Comparison of ENCODE assay signal across 8 cellular contexts in the genomic region with DNA sequence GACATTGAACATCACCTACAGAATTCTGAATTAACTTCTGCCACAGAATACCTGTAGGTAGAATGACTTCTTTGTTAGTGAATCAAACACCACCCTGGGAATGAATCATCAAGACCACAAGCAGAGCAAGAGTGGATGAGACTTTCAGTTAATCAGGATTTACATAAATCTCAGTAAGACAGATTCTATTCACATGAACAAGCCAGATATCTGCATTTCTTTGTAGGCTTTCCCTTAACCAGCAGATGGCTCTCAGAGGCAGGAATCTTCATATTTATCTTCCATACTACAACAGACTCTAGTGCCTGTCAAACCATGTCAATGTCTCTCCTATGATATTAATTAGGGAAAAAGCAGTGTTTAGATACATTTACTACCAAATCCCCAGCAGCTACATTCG.
DNase-seq lines count a peak whose midpoint lies in the region; ATAC-seq and TF ChIP-seq lines count a peak whose summit lies in the region.

No MANE protein-coding gene starts in this region.

- H3K4me3 ChIP-seq in fibroblast of the aortic adventitia (ENCODE audit: low read depth, low read length) (no peak overlapping the region), coronary artery (no peak overlapping the region)

- peak; percentile 94 for ATAC-seq in HG02571 (IDR thresholded peaks at IDR 0.05; ENCODE audit: unreplicated experiment)

- peak; percentile 36 for TF ChIP-seq CTCF in fibroblast of the aortic adventitia (IDR thresholded peaks at IDR 0.05; ENCODE audit: insufficient read depth, low read length)
- no peak for TF ChIP-seq CTCF in coronary artery (IDR thresholded peaks at IDR 0.05)

- H3K27ac ChIP-seq in coronary artery: no peak overlapping the region

- DNase-seq in stimulated activated CD4-positive, alpha-beta T cell treated with anti-CD3 and anti-CD28 coated beads, Interleukin-2, amount 100 ng/mL, for 4 hours (ENCODE audit: low read depth): peak; percentile 26
- DNase-seq in stimulated activated CD4-positive, alpha-beta T cell treated with anti-CD3 and anti-CD28 coated beads, Interleukin-4, amount 100 ng/mL, for 1 hour: no peak
- peak; percentile 10 for DNase-seq in NCI-H82 treated with DMSO at 0.1 percent for 48 hours (lab: John Stamatoyannopoulos, UW; ENCODE audit: unreplicated experiment)
- peak; percentile 34 for DNase-seq in fibroblast of the aortic adventitia (ENCODE audit: low read depth)
- no peak for DNase-seq in activated gamma-delta T cell (lab: John Stamatoyannopoulos, UW)
- no peak for DNase-seq in coronary artery (ENCODE audit: low spot score)
- DNase-seq in KG1 (lab: John Stamatoyannopoulos, UW): no peak

Comparison
In these comparisons a context has a peak if more than half of its experiments do, and no peak if none do; other contexts are left out.
1. DNase-seq: peak in stimulated activated CD4-positive, alpha-beta T cell treated with anti-CD3 and anti-CD28 coated beads, Interleukin-2, amount 100 ng/mL, for 4 hours (single experiment), NCI-H82 treated with DMSO at 0.1 percent for 48 hours (single experiment) and fibroblast of the aortic adventitia (single experiment); none in stimulated activated CD4-positive, alpha-beta T cell treated with anti-CD3 and anti-CD28 coated beads, Interleukin-4, amount 100 ng/mL, for 1 hour (single experiment), activated gamma-delta T cell (single experiment), coronary artery (single experiment) and KG1 (single experiment).